1 cellular context compared by ENCODE assay signal in the genomic region with DNA sequence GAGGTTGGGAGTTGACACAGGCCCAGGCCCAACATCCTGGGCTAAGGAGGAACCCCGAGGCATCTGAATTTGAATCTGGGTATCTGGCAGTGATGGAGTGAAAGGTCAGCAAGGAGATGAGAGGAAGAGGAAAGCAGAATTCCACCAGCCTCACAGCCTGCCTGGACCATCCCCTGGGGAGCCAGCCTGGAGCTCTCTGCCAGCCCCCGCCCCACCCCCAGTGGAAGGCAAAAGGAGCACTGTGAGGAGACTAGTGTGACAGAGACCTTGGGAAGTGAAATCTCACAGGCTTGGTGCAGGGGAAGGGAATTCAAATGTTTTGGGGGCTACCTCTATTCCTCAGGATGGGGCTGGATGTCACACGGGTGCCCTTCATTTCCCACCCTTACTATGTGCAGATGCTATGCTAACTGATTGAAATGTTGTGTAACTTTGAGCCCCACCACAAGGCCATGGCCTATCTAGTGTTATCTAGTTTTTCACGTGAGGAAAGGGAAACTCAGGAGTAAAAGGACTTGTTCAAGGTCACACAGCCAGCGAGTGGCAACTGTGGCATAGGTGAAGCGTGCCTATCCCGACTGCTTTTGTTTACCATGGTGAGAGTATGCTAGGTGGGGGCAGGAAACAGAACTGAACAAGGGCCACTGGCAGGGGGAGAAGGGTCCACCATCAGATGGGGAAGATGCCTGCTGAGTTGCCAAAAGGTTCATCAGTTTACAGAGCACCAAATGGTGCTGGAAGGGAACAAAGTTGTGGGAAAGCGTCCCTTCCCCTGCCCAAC.
TF ChIP-seq lines count a peak whose summit lies in the region.

No MANE protein-coding gene starts in this region.

TF ChIP-seq in K562, 482 proteins besides CTCF, POLR2A, EP300 and RAD21 (continued from another document):
- TF ChIP-seq RNF219 (CRISPR knock-in tag; IDR thresholded peaks at IDR 0.05) = no peak
- 0 out of 2 replicates have a peak, but pooled peaks have one; percentile 1 for TF ChIP-seq CBFB (CRISPR knock-in tag; IDR thresholded peaks at IDR 0.05)
- TF ChIP-seq ZNF444 (CRISPR knock-in tag; IDR thresholded peaks at IDR 0.05) = no peak
- no peak for TF ChIP-seq HDAC2 (IDR thresholded peaks at IDR 0.05)
- TF ChIP-seq FOXM1 (IDR thresholded peaks at IDR 0.05; ENCODE audit: low read depth) = no peak
- TF ChIP-seq FOXM1 (CRISPR knock-in tag; IDR thresholded peaks at IDR 0.05; ENCODE audit: low read depth) = no peak
- 0 out of 2 replicates have a peak, but pooled peaks have one; percentile 43 for TF ChIP-seq FOXP1 (CRISPR knock-in tag; IDR thresholded peaks at IDR 0.05)
- TF ChIP-seq ESRRA (IDR thresholded peaks at IDR 0.05; ENCODE audit: borderline replicate concordance, low read depth) = peak; percentile 88
- TF ChIP-seq NCOR1 (IDR thresholded peaks at IDR 0.05) = no peak
- no peak for TF ChIP-seq ASH1L (IDR thresholded peaks at IDR 0.05; ENCODE audit: borderline replicate concordance, low read depth, partially characterized antibody)
- TF ChIP-seq, protein P1, sequence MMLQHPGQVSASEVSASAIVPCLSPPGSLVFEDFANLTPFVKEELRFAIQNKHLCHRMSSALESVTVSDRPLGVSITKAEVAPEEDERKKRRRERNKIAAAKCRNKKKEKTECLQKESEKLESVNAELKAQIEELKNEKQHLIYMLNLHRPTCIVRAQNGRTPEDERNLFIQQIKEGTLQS (IDR thresholded peaks at IDR 0.05) = no peak
- TF ChIP-seq, protein P1 (CRISPR knock-in tag; conservative IDR thresholded peaks at IDR 0.05) = no peak
- no peak for TF ChIP-seq ZNF282 (CRISPR knock-in tag; IDR thresholded peaks at IDR 0.05)
- peak; percentile 55 for TF ChIP-seq CEBPG (CRISPR knock-in tag; IDR thresholded peaks at IDR 0.05)
- TF ChIP-seq CEBPG (tag; conservative IDR thresholded peaks at IDR 0.05 in 1 of 2, IDR thresholded peaks at IDR 0.05 in 1 of 2) = no peak; a peak in 1 of 4 replicates
- TF ChIP-seq CEBPB (tag; IDR thresholded peaks at IDR 0.05) = peak; percentile 67
- no peak for TF ChIP-seq HNRNPLL (IDR thresholded peaks at IDR 0.05; ENCODE audit: low read depth, low read length, poor library complexity, severe bottlenecking)
- no peak for TF ChIP-seq CCAR2 (IDR thresholded peaks at IDR 0.05; ENCODE audit: low read depth, low read length)
- no peak for TF ChIP-seq PPARD (CRISPR knock-in tag; IDR thresholded peaks at IDR 0.05)
- TF ChIP-seq ZNF445 (CRISPR knock-in tag; IDR thresholded peaks at IDR 0.05; ENCODE audit: low read depth) = no peak
- TF ChIP-seq BHLHE40 (IDR thresholded peaks at IDR 0.05; ENCODE audit: low read length) = peak; percentile 56
- no peak for TF ChIP-seq GTF2F1 (IDR thresholded peaks at IDR 0.05; ENCODE audit: low read depth, low read length)
- TF ChIP-seq TSHZ1 (CRISPR knock-in tag; IDR thresholded peaks at IDR 0.05) = no peak
- no peak for TF ChIP-seq ELF4 (CRISPR knock-in tag; IDR thresholded peaks at IDR 0.05)
- no peak for TF ChIP-seq KDM4B (IDR thresholded peaks at IDR 0.05; ENCODE audit: borderline replicate concordance in 2 of 2, low read depth in 1 of 2)
